1 cellular context compared by ENCODE assay signal in the genomic region with DNA sequence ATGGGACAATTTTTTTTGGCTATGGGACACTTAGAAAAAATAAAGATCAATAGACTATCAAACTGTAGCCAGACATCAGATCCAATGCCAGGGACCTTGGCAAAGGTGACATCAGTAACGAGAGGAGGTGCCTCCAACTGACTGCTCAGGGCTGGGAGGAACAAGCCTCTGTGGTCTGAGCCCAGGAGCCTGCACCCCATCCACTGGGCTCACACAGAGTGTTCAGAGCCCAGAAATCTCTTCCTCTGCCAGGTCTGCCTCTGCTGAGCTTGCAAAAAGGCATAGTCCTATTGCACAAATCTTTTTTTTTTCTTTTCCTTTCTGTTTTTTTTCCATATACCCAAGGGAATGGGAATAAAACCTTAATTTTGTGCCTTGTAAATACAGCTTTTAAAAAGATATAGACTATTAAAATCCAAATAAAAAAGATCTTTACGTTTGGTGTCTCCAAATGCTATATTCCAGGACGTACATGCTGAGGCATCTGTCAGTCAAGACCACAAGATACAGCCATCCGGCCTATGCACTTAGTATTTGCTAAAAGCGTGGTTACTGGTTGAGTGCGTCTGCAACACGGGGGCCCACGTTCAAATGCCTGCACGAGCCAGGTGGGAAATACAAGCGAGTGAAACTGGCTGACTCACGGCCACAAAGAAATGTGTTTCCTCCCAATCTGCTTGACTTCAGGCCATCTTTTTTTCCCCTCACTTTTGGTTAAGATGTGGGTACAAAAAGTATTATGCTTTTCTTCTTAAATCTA.
TF ChIP-seq lines count a peak whose summit lies in the region.

No MANE protein-coding gene starts in this region.

TF ChIP-seq in HepG2, 621 proteins besides CTCF, POLR2A, EP300 and RAD21 (continued from another document):
- TF ChIP-seq ETS1 (CRISPR knock-in tag; IDR thresholded peaks at IDR 0.05) = no peak
- TF ChIP-seq ZFP36L1 (CRISPR knock-in tag; IDR thresholded peaks at IDR 0.05) = no peak
- no peak for TF ChIP-seq SCMH1 (CRISPR knock-in tag; IDR thresholded peaks at IDR 0.05; ENCODE audit: borderline replicate concordance)
- no peak for TF ChIP-seq ZNF605 (CRISPR knock-in tag; IDR thresholded peaks at IDR 0.05)
- TF ChIP-seq SETDB1 (CRISPR knock-in tag; IDR thresholded peaks at IDR 0.05; ENCODE audit: borderline replicate concordance) = no peak
